Comparison of ENCODE assay signal across 21 cellular contexts in the genomic region with DNA sequence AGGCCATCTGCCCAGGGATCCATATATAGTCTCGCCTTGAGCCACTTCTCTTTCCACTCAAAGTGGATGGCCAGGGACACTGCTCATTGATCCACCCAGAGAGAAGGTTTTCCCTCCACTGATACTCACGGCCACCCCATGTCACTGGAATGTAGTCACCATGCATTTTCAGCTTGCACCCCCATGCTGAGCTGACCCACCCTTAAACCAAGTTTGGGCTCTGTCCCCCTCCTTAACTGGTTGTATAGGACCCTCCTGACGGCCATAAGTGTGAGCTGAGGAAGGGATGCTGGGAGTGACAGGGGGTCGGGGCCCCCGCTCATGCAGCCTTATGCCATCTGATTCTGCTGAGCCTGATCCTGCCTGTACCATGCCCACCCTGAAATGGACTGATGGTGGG.
"Had no signal": no experiment of that assay in that cellular context is flagged by ENCODE, and none has a peak within 500 bp of the region (broad histone marks: within the 10 kb centered on the region; RNA-seq: fewer than 3 reads in every experiment).

No MANE protein-coding gene starts in this region.

- H3K4me1 Mint-ChIP-seq: natural killer cell had no signal

- H3K4me3 Mint-ChIP-seq: memory B cell; natural killer cell; neural crest cell; stimulated activated memory B cell treated with anti-CD40 and anti-IgM and Interleukin-4, amounts not matched to agents 10 μg/mL and 1 μg/mL and 100 μg/mL, for 72 hours; stimulated activated naive CD8-positive, alpha-beta T cell treated with anti-CD3 and anti-CD28 coated beads, Interleukin-15, Interleukin-2, amounts not matched to agents 100 ng/mL and 50 ng/mL, for 24 hours had no signal

- H3K9me3 ChIP-seq: colonic mucosa, ovary, psoas muscle, sigmoid colon, suprapubic skin, transverse colon, upper lobe of right lung, uterus had no signal

- DNase-seq: colonic mucosa; dermis blood vessel endothelial cell; effector memory CD4-positive, alpha-beta T cell; erythroblast; natural killer cell; nucleus accumbens; ovary; psoas muscle; stimulated activated CD4-positive, alpha-beta T cell treated with anti-CD3 and anti-CD28 coated beads, Interleukin-4, amount 100 ng/mL, for 4 hours; transverse colon; upper lobe of right lung; uterus had no signal

- H3K27me3 Mint-ChIP-seq: stimulated activated memory B cell treated with anti-CD40 and anti-IgM and Interleukin-4, amounts not matched to agents 10 μg/mL and 1 μg/mL and 100 μg/mL, for 72 hours; stimulated activated naive CD8-positive, alpha-beta T cell treated with anti-CD3 and anti-CD28 coated beads, Interleukin-15, Interleukin-2, amounts not matched to agents 100 ng/mL and 50 ng/mL, for 24 hours had no signal

- H3K27ac Mint-ChIP-seq: memory B cell; natural killer cell; stimulated activated memory B cell treated with anti-CD40 and anti-IgM and Interleukin-4, amounts not matched to agents 10 μg/mL and 1 μg/mL and 100 μg/mL, for 72 hours; stimulated activated naive CD8-positive, alpha-beta T cell treated with anti-CD3 and anti-CD28 coated beads, Interleukin-15, Interleukin-2, amounts not matched to agents 100 ng/mL and 50 ng/mL, for 24 hours had no signal

- H3K4me3 ChIP-seq: colonic mucosa, lung, ovary, psoas muscle, sigmoid colon, suprapubic skin, transverse colon, upper lobe of right lung, uterus had no signal

- H3K36me3 Mint-ChIP-seq: memory B cell; natural killer cell; stimulated activated memory B cell treated with anti-CD40 and anti-IgM and Interleukin-4, amounts not matched to agents 10 μg/mL and 1 μg/mL and 100 μg/mL, for 72 hours had no signal

- H3K36me3 ChIP-seq: colonic mucosa, ovary, sigmoid colon, suprapubic skin, transverse colon, upper lobe of right lung, uterus had no signal

- H3K4me1 ChIP-seq: colonic mucosa, suprapubic skin, uterus had no signal

- ATAC-seq: left lobe of liver, natural killer cell, psoas muscle, right cardiac atrium, upper lobe of right lung had no signal

- H3K27ac ChIP-seq: colonic mucosa, ovary, psoas muscle, sigmoid colon, suprapubic skin, transverse colon, upper lobe of right lung, uterus had no signal

- H3K9me3 Mint-ChIP-seq: memory B cell; natural killer cell; neural crest cell; stimulated activated memory B cell treated with anti-CD40 and anti-IgM and Interleukin-4, amounts not matched to agents 10 μg/mL and 1 μg/mL and 100 μg/mL, for 72 hours; stimulated activated naive CD8-positive, alpha-beta T cell treated with anti-CD3 and anti-CD28 coated beads, Interleukin-15, Interleukin-2, amounts not matched to agents 100 ng/mL and 50 ng/mL, for 24 hours had no signal

- H3K27me3 ChIP-seq: colonic mucosa, ovary, sigmoid colon, suprapubic skin, transverse colon, upper lobe of right lung, uterus had no signal
